In genomic region chr9:134396258-134396742, GRCh38 we compare ENCODE assay signal across 8 cellular contexts.
DNase-seq lines count a peak whose midpoint lies in the region; ATAC-seq and TF ChIP-seq lines count a peak whose summit lies in the region.

No MANE protein-coding gene starts in this region.

- no peak for TF ChIP-seq POLR2A in suprapubic skin (IDR thresholded peaks at IDR 0.05)

- DNase-seq in T-cell: peak in 27 of 34 experiments; percentile 21 to 60 (median 32)
- DNase-seq in chondrocyte (ENCODE audit: low spot score): no peak
- peak; percentile 24 to 49 for DNase-seq in stimulated activated CD8-positive, alpha-beta memory T cell treated with anti-CD3 and anti-CD28 coated beads, Interleukin-7, amount 100 ng/mL, for 4 hours (ENCODE audit: low read depth in 2 of 2)
- no peak for DNase-seq in Caco-2
- no peak for DNase-seq in suprapubic skin (ENCODE audit: low spot score in 2 of 2)
- no peak for DNase-seq in DMS53 (lab: John Stamatoyannopoulos, UW)

- no peaks in the 10 kb centered on the region for H3K4me1 ChIP-seq in Caco-2
- H3K4me1 ChIP-seq in suprapubic skin: peaks cover 73% of the 10 kb centered on the region

- H3K36me3 Mint-ChIP-seq in T-cell (no peaks in the 10 kb centered on the region), chondrocyte (ENCODE audit: low read depth) (no peaks in the 10 kb centered on the region), Caco-2 (ENCODE audit: insufficient read depth, unreplicated experiment) (peaks cover 13% of the 10 kb centered on the region)

- POLR2A ChIA-PET in T-cell (lab: Charles Lee) (no interaction called here), Caco-2 (lab: Charles Lee) (no interaction called here)

- H3K9me3 ChIP-seq in Caco-2 (peaks cover 9% of the 10 kb centered on the region), suprapubic skin (no peaks in the 10 kb centered on the region)

- H3K27me3 ChIP-seq in Caco-2 (replicated peaks; ENCODE audit: control insufficient read depth, insufficient read depth, low read length): no peaks in the 10 kb centered on the region
- no peaks in the 10 kb centered on the region for H3K27me3 ChIP-seq in suprapubic skin

- WGBS in suprapubic skin: 42% methylated on average over 13 of the region's 18 CpGs

- peak; percentile 35 for ATAC-seq in GM19452 (IDR thresholded peaks at IDR 0.05; ENCODE audit: unreplicated experiment)
- ATAC-seq in T-cell (replicated peaks in 1 of 4): peak; percentile 16 to 37 (median 26)
- ATAC-seq in HG03045 (IDR thresholded peaks at IDR 0.05; ENCODE audit: unreplicated experiment): no peak

- H3K27ac Mint-ChIP-seq in T-cell: peak overlapping the region; percentile 89 to 93
- H3K27ac Mint-ChIP-seq in chondrocyte (ENCODE audit: unreplicated experiment): peak overlapping the region; percentile 84
- H3K27ac Mint-ChIP-seq in Caco-2 (ENCODE audit: unreplicated experiment): no peak overlapping the region

- CTCF ChIA-PET in T-cell (lab: Charles Lee): no interaction called here
- CTCF ChIA-PET in Caco-2 (lab: Charles Lee): no interaction called here

- H3K27me3 Mint-ChIP-seq in T-cell (no peaks in the 10 kb centered on the region), chondrocyte (ENCODE audit: low read depth) (no peaks in the 10 kb centered on the region), Caco-2 (ENCODE audit: insufficient read depth, unreplicated experiment) (no peaks in the 10 kb centered on the region)

- H3K36me3 ChIP-seq in Caco-2 (ENCODE audit: control insufficient read depth, insufficient read depth, low read length) (peaks cover 3% of the 10 kb centered on the region), suprapubic skin (no peaks in the 10 kb centered on the region)

- H3K27ac ChIP-seq in suprapubic skin: no peak overlapping the region

- H3K4me3 ChIP-seq in Caco-2 (ENCODE audit: low read depth, low read length): no peak overlapping the region
- no peak overlapping the region for H3K4me3 ChIP-seq in suprapubic skin

- TF ChIP-seq EP300 in suprapubic skin (IDR thresholded peaks at IDR 0.05): no peak

- H3K4me3 Mint-ChIP-seq in T-cell (peak overlapping the region; percentile 66 to 89 (median 77)), chondrocyte (ENCODE audit: unreplicated experiment) (no peak overlapping the region), Caco-2 (ENCODE audit: unreplicated experiment) (no peak overlapping the region)

- H3K9me3 Mint-ChIP-seq in T-cell: peaks cover 0 to 3% (median 3%) of the 10 kb centered on the region in 3 donors
- H3K9me3 Mint-ChIP-seq in chondrocyte (ENCODE audit: low read depth): no peaks in the 10 kb centered on the region
- H3K9me3 Mint-ChIP-seq in Caco-2 (ENCODE audit: unreplicated experiment): peaks cover 10% of the 10 kb centered on the region

- intact Hi-C loops in Caco-2 (cut with micrococcal nuclease; ENCODE audit: unreplicated experiment): no loop called here

- H3K4me1 Mint-ChIP-seq in T-cell (peaks cover 49 to 63% (median 52%) of the 10 kb centered on the region in 3 donors), chondrocyte (ENCODE audit: low read depth) (peaks cover 25% of the 10 kb centered on the region), Caco-2 (ENCODE audit: low read depth, unreplicated experiment) (no peaks in the 10 kb centered on the region)

- TF ChIP-seq CTCF in chondrocyte (IDR thresholded peaks at IDR 0.05): no peak
- TF ChIP-seq CTCF in Caco-2 (IDR thresholded peaks at IDR 0.05; ENCODE audit: insufficient read depth in 1 of 2, low read depth in 1 of 2, low read length in 1 of 2, severe bottlenecking in 1 of 2, unreplicated experiment in 1 of 2): no peak
- TF ChIP-seq CTCF in suprapubic skin (IDR thresholded peaks at IDR 0.05): no peak

- no TSS peak for BruUV-seq in Caco-2 (replicated peaks; lab: Mats Ljungman, UMichigan)

Comparison
In these comparisons a context has a peak if more than half of its experiments do, and no peak if none do; other contexts are left out.
1. DNase-seq: peak in T-cell (27 of 34) and stimulated activated CD8-positive, alpha-beta memory T cell treated with anti-CD3 and anti-CD28 coated beads, Interleukin-7, amount 100 ng/mL, for 4 hours (2 of 2); none in chondrocyte (single experiment), Caco-2 (0 of 2), suprapubic skin (0 of 2) and DMS53 (single experiment).
2. H3K4me3 Mint-ChIP-seq: peak in T-cell (3 of 3); none in chondrocyte (single experiment) and Caco-2 (single experiment).